Comparison of ENCODE assay signal across 2 cellular contexts in the genomic region with DNA sequence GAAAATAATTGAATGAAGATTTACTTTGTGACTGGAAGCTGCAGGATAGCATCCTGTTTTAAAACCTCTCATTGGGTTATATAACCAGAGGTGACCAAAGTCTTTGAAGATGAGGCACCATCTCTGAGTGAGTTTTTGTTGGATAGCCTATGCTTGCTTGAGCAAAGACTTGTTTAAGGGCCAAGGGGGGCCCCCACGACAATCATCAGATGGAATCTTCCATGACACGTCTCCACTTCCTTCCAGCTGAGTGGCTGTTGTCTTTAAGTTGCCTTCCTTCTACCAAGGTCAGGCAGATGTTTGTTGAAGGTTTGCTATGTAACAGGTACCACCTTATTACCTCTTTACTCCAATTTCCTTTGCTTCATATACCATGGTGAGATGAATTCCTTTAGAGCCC.
TF ChIP-seq lines count a peak whose summit lies in the region.

No MANE protein-coding gene starts in this region.

TF ChIP-seq in HepG2, 621 proteins besides CTCF, POLR2A, EP300 and RAD21:
- no peak for TF ChIP-seq ZSCAN25 (CRISPR knock-in tag; IDR thresholded peaks at IDR 0.05)
- TF ChIP-seq, protein P1, sequence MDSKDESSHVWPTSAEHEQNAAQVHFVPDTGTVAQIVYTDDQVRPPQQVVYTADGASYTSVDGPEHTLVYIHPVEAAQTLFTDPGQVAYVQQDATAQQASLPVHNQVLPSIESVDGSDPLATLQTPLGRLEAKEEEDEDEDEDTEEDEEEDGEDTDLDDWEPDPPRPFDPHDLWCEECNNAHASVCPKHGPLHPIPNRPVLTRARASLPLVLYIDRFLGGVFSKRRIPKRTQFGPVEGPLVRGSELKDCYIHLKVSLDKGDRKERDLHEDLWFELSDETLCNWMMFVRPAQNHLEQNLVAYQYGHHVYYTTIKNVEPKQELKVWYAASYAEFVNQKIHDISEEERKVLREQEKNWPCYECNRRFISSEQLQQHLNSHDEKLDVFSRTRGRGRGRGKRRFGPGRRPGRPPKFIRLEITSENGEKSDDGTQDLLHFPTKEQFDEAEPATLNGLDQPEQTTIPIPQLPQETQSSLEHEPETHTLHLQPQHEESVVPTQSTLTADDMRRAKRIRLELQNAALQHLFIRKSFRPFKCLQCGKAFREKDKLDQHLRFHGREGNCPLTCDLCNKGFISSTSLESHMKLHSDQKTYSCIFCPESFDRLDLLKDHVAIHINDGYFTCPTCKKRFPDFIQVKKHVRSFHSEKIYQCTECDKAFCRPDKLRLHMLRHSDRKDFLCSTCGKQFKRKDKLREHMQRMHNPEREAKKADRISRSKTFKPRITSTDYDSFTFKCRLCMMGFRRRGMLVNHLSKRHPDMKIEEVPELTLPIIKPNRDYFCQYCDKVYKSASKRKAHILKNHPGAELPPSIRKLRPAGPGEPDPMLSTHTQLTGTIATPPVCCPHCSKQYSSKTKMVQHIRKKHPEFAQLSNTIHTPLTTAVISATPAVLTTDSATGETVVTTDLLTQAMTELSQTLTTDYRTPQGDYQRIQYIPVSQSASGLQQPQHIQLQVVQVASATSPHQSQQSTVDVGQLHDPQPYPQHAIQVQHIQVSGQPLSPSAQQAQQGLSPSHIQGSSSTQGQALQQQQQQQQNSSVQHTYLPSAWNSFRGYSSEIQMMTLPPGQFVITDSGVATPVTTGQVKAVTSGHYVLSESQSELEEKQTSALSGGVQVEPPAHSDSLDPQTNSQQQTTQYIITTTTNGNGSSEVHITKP (CRISPR knock-in tag; IDR thresholded peaks at IDR 0.05; ENCODE audit: low read depth) = peak; percentile 85

TF ChIP-seq in IMR-90, 13 proteins besides CTCF, POLR2A, EP300 and RAD21:
- no peak for TF ChIP-seq CHD1 (IDR thresholded peaks at IDR 0.05; ENCODE audit: low read depth, low read length)
- no peak for TF ChIP-seq FOS (IDR thresholded peaks at IDR 0.05; ENCODE audit: low read depth, low read length)
- TF ChIP-seq RFX5 (IDR thresholded peaks at IDR 0.05; ENCODE audit: low read depth, low read length) = no peak
- TF ChIP-seq MAFK (IDR thresholded peaks at IDR 0.05; ENCODE audit: low read depth, low read length) = no peak
- no peak for TF ChIP-seq NFE2L2 (IDR thresholded peaks at IDR 0.05; ENCODE audit: low read depth, low read length)
- TF ChIP-seq CEBPB (IDR thresholded peaks at IDR 0.05; ENCODE audit: low read depth, low read length) = no peak
- no peak for TF ChIP-seq MXI1 (IDR thresholded peaks at IDR 0.05; ENCODE audit: borderline replicate concordance, low read depth, low read length)
- TF ChIP-seq RCOR1 (IDR thresholded peaks at IDR 0.05; ENCODE audit: insufficient replicate concordance, low read length) = no peak
- TF ChIP-seq, protein P2, sequence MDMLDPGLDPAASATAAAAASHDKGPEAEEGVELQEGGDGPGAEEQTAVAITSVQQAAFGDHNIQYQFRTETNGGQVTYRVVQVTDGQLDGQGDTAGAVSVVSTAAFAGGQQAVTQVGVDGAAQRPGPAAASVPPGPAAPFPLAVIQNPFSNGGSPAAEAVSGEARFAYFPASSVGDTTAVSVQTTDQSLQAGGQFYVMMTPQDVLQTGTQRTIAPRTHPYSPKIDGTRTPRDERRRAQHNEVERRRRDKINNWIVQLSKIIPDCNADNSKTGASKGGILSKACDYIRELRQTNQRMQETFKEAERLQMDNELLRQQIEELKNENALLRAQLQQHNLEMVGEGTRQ (IDR thresholded peaks at IDR 0.05; ENCODE audit: low read depth, low read length) = no peak
- TF ChIP-seq, protein P3, sequence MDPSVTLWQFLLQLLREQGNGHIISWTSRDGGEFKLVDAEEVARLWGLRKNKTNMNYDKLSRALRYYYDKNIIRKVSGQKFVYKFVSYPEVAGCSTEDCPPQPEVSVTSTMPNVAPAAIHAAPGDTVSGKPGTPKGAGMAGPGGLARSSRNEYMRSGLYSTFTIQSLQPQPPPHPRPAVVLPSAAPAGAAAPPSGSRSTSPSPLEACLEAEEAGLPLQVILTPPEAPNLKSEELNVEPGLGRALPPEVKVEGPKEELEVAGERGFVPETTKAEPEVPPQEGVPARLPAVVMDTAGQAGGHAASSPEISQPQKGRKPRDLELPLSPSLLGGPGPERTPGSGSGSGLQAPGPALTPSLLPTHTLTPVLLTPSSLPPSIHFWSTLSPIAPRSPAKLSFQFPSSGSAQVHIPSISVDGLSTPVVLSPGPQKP (IDR thresholded peaks at IDR 0.05; ENCODE audit: borderline replicate concordance, low read depth, low read length) = no peak
